Comparison of ENCODE assay signal across 1 cellular context in the genomic region with DNA sequence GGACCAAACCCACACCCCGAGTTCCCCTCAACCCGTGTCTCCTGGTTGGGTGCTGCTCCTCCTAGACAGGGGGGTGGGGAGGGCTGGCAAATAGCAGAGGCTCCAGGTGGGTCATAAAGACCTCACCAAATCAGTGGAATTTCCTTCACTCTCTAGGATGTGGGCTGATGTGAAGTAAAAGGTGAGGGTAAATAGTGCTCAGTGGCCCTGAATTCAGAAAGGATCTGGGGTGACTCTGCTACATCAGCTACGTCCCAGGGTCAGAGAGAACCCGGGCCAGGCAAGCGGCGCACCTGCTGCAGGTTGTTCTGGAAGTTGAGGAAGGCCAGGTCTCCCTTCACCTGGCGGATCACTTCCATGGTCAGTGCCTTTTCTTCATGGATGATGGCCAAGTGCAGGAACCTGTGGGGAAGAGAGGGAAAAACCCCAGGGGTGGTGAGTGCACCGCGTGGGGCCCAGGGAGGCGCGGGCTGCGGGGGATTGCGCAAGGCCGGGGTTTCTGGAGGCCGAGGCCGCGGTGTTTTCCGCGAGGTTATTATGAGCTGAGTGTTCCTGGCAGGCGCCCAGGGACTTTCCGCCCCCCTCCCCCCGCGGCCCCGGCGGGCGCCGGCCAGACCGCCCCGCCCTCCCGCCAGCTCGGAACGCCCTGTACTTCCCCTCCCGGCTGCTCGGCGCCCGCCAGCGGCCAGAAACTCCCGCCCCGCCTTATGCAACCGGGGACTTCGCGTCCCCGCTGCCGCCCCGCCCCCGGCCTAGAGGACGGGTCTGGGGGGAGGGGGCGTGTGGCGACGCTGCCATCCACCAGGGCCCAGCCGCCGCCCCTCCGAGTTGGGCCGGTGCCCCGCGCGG.
A peak's percentile ranks its signal among the peaks of the same experiment; 100 is the strongest.
TF ChIP-seq lines count a peak whose summit lies in the region.

No MANE protein-coding gene starts in this region.

TF ChIP-seq in HepG2, 621 proteins besides CTCF, POLR2A, EP300 and RAD21 (continued from another document and continues in another):
- TF ChIP-seq, protein P1, sequence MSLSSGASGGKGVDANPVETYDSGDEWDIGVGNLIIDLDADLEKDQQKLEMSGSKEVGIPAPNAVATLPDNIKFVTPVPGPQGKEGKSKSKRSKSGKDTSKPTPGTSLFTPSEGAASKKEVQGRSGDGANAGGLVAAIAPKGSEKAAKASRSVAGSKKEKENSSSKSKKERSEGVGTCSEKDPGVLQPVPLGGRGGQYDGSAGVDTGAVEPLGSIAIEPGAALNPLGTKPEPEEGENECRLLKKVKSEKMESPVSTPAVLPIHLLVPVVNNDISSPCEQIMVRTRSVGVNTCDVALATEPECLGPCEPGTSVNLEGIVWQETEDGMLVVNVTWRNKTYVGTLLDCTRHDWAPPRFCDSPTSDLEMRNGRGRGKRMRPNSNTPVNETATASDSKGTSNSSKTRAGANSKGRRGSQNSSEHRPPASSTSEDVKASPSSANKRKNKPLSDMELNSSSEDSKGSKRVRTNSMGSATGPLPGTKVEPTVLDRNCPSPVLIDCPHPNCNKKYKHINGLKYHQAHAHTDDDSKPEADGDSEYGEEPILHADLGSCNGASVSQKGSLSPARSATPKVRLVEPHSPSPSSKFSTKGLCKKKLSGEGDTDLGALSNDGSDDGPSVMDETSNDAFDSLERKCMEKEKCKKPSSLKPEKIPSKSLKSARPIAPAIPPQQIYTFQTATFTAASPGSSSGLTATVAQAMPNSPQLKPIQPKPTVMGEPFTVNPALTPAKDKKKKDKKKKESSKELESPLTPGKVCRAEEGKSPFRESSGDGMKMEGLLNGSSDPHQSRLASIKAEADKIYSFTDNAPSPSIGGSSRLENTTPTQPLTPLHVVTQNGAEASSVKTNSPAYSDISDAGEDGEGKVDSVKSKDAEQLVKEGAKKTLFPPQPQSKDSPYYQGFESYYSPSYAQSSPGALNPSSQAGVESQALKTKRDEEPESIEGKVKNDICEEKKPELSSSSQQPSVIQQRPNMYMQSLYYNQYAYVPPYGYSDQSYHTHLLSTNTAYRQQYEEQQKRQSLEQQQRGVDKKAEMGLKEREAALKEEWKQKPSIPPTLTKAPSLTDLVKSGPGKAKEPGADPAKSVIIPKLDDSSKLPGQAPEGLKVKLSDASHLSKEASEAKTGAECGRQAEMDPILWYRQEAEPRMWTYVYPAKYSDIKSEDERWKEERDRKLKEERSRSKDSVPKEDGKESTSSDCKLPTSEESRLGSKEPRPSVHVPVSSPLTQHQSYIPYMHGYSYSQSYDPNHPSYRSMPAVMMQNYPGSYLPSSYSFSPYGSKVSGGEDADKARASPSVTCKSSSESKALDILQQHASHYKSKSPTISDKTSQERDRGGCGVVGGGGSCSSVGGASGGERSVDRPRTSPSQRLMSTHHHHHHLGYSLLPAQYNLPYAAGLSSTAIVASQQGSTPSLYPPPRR (CRISPR knock-in tag; IDR thresholded peaks at IDR 0.05; ENCODE audit: borderline replicate concordance) = peak; percentile 96
- TF ChIP-seq, protein P2, sequence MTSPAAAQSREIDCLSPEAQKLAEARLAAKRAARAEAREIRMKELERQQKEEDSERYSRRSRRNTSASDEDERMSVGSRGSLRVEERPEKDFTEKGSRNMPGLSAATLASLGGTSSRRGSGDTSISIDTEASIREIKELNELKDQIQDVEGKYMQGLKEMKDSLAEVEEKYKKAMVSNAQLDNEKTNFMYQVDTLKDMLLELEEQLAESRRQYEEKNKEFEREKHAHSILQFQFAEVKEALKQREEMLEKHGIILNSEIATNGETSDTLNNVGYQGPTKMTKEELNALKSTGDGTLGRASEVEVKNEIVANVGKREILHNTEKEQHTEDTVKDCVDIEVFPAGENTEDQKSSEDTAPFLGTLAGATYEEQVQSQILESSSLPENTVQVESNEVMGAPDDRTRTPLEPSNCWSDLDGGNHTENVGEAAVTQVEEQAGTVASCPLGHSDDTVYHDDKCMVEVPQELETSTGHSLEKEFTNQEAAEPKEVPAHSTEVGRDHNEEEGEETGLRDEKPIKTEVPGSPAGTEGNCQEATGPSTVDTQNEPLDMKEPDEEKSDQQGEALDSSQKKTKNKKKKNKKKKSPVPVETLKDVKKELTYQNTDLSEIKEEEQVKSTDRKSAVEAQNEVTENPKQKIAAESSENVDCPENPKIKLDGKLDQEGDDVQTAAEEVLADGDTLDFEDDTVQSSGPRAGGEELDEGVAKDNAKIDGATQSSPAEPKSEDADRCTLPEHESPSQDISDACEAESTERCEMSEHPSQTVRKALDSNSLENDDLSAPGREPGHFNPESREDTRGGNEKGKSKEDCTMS (CRISPR knock-in tag; conservative IDR thresholded peaks at IDR 0.05) = 0 out of 2 replicates have a peak, but pooled peaks have one; percentile 62
- TF ChIP-seq FOXO1 (CRISPR knock-in tag; IDR thresholded peaks at IDR 0.05) (peak; percentile 99), SP1 (IDR thresholded peaks at IDR 0.05) (no peak), SP1 (CRISPR knock-in tag; IDR thresholded peaks at IDR 0.05) (peak; percentile 95), GFI1 (CRISPR knock-in tag; IDR thresholded peaks at IDR 0.05; ENCODE audit: borderline replicate concordance) (peak; percentile 88), MEIS2 (CRISPR knock-in tag; IDR thresholded peaks at IDR 0.05) (peak; percentile 95), ZNF253 (CRISPR knock-in tag; IDR thresholded peaks at IDR 0.05; ENCODE audit: borderline replicate concordance) (peak; percentile 88), FOSL1 (CRISPR knock-in tag; IDR thresholded peaks at IDR 0.05; ENCODE audit: borderline replicate concordance) (peak; percentile 63), IRX3 (CRISPR knock-in tag; IDR thresholded peaks at IDR 0.05; ENCODE audit: borderline replicate concordance, low read depth) (peak; percentile 94; the same call in 1 of the 2 replicates), ZNF614 (CRISPR knock-in tag; IDR thresholded peaks at IDR 0.05; ENCODE audit: borderline replicate concordance) (peak; percentile 99), RXRB (CRISPR knock-in tag; IDR thresholded peaks at IDR 0.05; ENCODE audit: borderline replicate concordance) (peak; percentile 99), GATA4 (IDR thresholded peaks at IDR 0.05; ENCODE audit: borderline replicate concordance, low read depth) (peak; percentile 74), NRL (CRISPR knock-in tag; IDR thresholded peaks at IDR 0.05; ENCODE audit: borderline replicate concordance) (peak; percentile 99), SCMH1 (CRISPR knock-in tag; IDR thresholded peaks at IDR 0.05; ENCODE audit: borderline replicate concordance) (no peak), HDAC2 (CRISPR knock-in tag; IDR thresholded peaks at IDR 0.05) (peak; percentile 100), EED (CRISPR knock-in tag; IDR thresholded peaks at IDR 0.05) (peak; percentile 92), NCOA1 (CRISPR knock-in tag; IDR thresholded peaks at IDR 0.05) (peak; percentile 95), KLF13 (CRISPR knock-in tag; IDR thresholded peaks at IDR 0.05) (peak; percentile 98), KLF15 (CRISPR knock-in tag; IDR thresholded peaks at IDR 0.05; ENCODE audit: borderline replicate concordance) (no peak; the same call in 1 of the 2 replicates), ZNF720 (CRISPR knock-in tag; IDR thresholded peaks at IDR 0.05) (0 out of 2 replicates have a peak, but pooled peaks have one; percentile 77), ZNF367 (CRISPR knock-in tag; IDR thresholded peaks at IDR 0.05; ENCODE audit: borderline replicate concordance) (peak; percentile 75; the same call in 1 of the 2 replicates)
- TF ChIP-seq, protein P3, sequence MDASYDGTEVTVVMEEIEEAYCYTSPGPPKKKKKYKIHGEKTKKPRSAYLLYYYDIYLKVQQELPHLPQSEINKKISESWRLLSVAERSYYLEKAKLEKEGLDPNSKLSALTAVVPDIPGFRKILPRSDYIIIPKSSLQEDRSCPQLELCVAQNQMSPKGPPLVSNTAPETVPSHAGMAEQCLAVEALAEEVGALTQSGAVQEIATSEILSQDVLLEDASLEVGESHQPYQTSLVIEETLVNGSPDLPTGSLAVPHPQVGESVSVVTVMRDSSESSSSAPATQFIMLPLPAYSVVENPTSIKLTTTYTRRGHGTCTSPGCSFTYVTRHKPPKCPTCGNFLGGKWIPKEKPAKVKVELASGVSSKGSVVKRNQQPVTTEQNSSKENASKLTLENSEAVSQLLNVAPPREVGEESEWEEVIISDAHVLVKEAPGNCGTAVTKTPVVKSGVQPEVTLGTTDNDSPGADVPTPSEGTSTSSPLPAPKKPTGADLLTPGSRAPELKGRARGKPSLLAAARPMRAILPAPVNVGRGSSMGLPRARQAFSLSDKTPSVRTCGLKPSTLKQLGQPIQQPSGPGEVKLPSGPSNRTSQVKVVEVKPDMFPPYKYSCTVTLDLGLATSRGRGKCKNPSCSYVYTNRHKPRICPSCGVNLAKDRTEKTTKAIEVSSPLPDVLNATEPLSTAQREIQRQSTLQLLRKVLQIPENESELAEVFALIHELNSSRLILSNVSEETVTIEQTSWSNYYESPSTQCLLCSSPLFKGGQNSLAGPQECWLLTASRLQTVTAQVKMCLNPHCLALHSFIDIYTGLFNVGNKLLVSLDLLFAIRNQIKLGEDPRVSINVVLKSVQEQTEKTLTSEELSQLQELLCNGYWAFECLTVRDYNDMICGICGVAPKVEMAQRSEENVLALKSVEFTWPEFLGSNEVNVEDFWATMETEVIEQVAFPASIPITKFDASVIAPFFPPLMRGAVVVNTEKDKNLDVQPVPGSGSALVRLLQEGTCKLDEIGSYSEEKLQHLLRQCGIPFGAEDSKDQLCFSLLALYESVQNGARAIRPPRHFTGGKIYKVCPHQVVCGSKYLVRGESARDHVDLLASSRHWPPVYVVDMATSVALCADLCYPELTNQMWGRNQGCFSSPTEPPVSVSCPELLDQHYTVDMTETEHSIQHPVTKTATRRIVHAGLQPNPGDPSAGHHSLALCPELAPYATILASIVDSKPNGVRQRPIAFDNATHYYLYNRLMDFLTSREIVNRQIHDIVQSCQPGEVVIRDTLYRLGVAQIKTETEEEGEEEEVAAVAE (CRISPR knock-in tag; IDR thresholded peaks at IDR 0.05; ENCODE audit: borderline replicate concordance) = peak; percentile 95
- TF ChIP-seq, protein P4, sequence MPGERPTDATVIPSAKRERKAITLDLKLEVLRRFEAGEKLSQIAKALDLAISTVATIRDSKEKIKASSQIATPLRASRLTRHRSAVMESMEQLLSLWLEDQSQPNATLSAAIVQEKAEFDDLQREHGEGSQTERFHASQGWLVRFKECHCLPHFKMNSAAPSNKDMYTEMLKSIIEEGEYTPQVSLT (CRISPR knock-in tag; IDR thresholded peaks at IDR 0.05; ENCODE audit: borderline replicate concordance, low read depth) = peak; percentile 91; the same call in 1 of the 2 replicates
- TF ChIP-seq, protein P5, sequence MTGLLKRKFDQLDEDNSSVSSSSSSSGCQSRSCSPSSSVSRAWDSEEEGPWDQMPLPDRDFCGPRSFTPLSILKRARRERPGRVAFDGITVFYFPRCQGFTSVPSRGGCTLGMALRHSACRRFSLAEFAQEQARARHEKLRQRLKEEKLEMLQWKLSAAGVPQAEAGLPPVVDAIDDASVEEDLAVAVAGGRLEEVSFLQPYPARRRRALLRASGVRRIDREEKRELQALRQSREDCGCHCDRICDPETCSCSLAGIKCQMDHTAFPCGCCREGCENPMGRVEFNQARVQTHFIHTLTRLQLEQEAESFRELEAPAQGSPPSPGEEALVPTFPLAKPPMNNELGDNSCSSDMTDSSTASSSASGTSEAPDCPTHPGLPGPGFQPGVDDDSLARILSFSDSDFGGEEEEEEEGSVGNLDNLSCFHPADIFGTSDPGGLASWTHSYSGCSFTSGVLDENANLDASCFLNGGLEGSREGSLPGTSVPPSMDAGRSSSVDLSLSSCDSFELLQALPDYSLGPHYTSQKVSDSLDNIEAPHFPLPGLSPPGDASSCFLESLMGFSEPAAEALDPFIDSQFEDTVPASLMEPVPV (CRISPR knock-in tag; IDR thresholded peaks at IDR 0.05) = peak; percentile 98
- TF ChIP-seq, protein P6, sequence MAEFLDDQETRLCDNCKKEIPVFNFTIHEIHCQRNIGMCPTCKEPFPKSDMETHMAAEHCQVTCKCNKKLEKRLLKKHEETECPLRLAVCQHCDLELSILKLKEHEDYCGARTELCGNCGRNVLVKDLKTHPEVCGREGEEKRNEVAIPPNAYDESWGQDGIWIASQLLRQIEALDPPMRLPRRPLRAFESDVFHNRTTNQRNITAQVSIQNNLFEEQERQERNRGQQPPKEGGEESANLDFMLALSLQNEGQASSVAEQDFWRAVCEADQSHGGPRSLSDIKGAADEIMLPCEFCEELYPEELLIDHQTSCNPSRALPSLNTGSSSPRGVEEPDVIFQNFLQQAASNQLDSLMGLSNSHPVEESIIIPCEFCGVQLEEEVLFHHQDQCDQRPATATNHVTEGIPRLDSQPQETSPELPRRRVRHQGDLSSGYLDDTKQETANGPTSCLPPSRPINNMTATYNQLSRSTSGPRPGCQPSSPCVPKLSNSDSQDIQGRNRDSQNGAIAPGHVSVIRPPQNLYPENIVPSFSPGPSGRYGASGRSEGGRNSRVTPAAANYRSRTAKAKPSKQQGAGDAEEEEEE (CRISPR knock-in tag; IDR thresholded peaks at IDR 0.05; ENCODE audit: borderline replicate concordance) = no peak; the same call in none of the 2 replicates
- TF ChIP-seq, protein P7, sequence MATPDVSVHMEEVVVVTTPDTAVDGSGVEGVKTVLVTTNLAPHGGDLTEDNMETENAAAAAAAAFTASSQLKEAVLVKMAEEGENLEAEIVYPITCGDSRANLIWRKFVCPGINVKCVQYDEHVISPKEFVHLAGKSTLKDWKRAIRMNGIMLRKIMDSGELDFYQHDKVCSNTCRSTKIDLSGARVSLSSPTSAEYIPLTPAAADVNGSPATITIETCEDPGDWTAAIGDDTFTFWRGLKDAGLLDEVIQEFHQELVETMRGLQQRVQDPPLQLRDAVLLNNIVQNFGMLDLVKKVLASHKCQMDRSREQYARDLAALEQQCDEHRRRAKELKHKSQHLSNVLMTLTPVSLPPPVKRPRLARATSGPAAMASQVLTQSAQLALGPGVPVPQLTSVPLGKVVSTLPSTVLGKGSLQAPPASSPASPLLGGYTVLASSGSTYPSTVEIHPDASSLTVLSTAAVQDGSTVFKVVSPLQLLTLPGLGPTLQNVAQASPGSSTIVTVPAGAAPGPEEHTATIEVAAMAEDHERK (CRISPR knock-in tag; IDR thresholded peaks at IDR 0.05; ENCODE audit: low read depth) = peak; percentile 55; the same call in 1 of the 2 replicates
- TF ChIP-seq, protein P8, sequence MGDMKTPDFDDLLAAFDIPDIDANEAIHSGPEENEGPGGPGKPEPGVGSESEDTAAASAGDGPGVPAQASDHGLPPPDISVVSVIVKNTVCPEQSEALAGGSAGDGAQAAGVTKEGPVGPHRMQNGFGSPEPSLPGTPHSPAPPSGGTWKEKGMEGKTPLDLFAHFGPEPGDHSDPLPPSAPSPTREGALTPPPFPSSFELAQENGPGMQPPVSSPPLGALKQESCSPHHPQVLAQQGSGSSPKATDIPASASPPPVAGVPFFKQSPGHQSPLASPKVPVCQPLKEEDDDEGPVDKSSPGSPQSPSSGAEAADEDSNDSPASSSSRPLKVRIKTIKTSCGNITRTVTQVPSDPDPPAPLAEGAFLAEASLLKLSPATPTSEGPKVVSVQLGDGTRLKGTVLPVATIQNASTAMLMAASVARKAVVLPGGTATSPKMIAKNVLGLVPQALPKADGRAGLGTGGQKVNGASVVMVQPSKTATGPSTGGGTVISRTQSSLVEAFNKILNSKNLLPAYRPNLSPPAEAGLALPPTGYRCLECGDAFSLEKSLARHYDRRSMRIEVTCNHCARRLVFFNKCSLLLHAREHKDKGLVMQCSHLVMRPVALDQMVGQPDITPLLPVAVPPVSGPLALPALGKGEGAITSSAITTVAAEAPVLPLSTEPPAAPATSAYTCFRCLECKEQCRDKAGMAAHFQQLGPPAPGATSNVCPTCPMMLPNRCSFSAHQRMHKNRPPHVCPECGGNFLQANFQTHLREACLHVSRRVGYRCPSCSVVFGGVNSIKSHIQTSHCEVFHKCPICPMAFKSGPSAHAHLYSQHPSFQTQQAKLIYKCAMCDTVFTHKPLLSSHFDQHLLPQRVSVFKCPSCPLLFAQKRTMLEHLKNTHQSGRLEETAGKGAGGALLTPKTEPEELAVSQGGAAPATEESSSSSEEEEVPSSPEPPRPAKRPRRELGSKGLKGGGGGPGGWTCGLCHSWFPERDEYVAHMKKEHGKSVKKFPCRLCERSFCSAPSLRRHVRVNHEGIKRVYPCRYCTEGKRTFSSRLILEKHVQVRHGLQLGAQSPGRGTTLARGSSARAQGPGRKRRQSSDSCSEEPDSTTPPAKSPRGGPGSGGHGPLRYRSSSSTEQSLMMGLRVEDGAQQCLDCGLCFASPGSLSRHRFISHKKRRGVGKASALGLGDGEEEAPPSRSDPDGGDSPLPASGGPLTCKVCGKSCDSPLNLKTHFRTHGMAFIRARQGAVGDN (CRISPR knock-in tag; IDR thresholded peaks at IDR 0.05) = peak; percentile 95
